Comparison of ENCODE assay signal across 1 cellular context in the genomic region with DNA sequence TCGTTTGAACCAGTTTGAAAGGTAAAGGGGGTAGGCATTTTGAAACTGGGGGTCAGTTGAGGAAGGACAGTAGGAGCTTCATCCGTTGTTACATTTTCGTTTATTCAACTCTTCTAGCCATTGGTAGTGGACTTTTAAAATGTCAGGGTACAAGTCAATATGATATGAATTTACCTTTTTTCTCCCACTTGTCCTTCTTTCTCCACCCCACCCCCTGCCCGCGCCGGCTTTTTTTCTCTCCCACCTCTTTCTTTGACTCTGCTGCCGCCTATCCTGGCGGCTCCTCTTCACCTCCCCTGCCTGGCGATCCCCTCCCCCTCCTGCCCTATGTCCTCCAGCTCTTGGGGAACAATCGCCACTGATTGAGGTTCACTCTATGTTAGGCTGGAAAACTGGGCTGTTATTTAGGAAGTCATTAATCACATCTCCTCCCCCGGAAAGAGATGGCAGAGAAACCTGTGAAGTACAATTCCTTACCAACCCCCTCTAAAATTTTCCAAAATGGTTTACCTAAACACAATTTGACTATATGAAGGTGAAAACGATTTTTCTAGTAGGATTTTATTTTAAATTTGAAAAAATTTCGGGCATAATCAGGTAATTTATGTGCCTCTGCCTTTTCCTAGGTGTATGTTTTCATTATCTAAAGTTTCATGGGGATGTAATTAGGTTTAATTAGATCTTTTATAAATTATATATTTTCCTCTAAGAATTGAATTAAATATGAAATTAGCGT.
TF ChIP-seq lines count a peak whose summit lies in the region.

No MANE protein-coding gene starts in this region.

TF ChIP-seq in K562, 482 proteins besides CTCF, POLR2A, EP300 and RAD21 (continued from another document and continues in another):
- TF ChIP-seq REST (CRISPR knock-in tag; IDR thresholded peaks at IDR 0.05; ENCODE audit: low read depth) (no peak), ZNF589 (CRISPR knock-in tag; IDR thresholded peaks at IDR 0.05; ENCODE audit: low read depth) (0 out of 2 replicates have a peak, but pooled peaks have one; percentile 24), ZC3H4 (CRISPR knock-in tag; IDR thresholded peaks at IDR 0.05; ENCODE audit: borderline replicate concordance) (no peak), BRF1 (IDR thresholded peaks at IDR 0.05; ENCODE audit: borderline replicate concordance, extremely low read depth, insufficient read length) (no peak), PRMT5 (CRISPR knock-in tag; IDR thresholded peaks at IDR 0.05) (no peak), MCM5 (IDR thresholded peaks at IDR 0.05; ENCODE audit: low read depth) (no peak), HNRNPLL (IDR thresholded peaks at IDR 0.05; ENCODE audit: low read depth, low read length, poor library complexity, severe bottlenecking) (no peak), ZNF398 (CRISPR knock-in tag; IDR thresholded peaks at IDR 0.05) (no peak), YY1 (IDR thresholded peaks at IDR 0.05; ENCODE audit: borderline replicate concordance in 1 of 3, control insufficient read depth in 1 of 3, extremely low read depth in 1 of 3, insufficient read depth in 3 of 3, insufficient read length in 1 of 3, insufficient replicate concordance in 2 of 3, low read depth in 1 of 3, low read length in 2 of 3) (peak in 2 of 3 experiments; percentile 24 to 75), ESRRA (IDR thresholded peaks at IDR 0.05; ENCODE audit: borderline replicate concordance, low read depth) (no peak), ARID4B (CRISPR knock-in tag; IDR thresholded peaks at IDR 0.05) (no peak), ARID3B (CRISPR knock-in tag; IDR thresholded peaks at IDR 0.05; ENCODE audit: borderline replicate concordance) (no peak), TSC22D4 (tag; IDR thresholded peaks at IDR 0.05) (no peak), ZNF263 (CRISPR knock-in tag; IDR thresholded peaks at IDR 0.05; ENCODE audit: borderline replicate concordance) (no peak), TAF9B (IDR thresholded peaks at IDR 0.05; ENCODE audit: partially characterized antibody) (peak; percentile 50), ZNF76 (CRISPR knock-in tag; IDR thresholded peaks at IDR 0.05; ENCODE audit: borderline replicate concordance) (no peak), DNMT1 (IDR thresholded peaks at IDR 0.05) (no peak), SRSF3 (IDR thresholded peaks at IDR 0.05; ENCODE audit: insufficient read depth, low read length) (no peak), SOX6 (IDR thresholded peaks at IDR 0.05) (peak; percentile 82), CBX2 (IDR thresholded peaks at IDR 0.05; ENCODE audit: insufficient read depth, low read length, poor library complexity, severe bottlenecking) (no peak), MAFG (tag; conservative IDR thresholded peaks at IDR 0.05) (no peak), SREBF1 (IDR thresholded peaks at IDR 0.05; ENCODE audit: borderline replicate concordance, low read depth, low read length) (no peak), ZNF830 (CRISPR knock-in tag; IDR thresholded peaks at IDR 0.05) (no peak), ELF4 (CRISPR knock-in tag; IDR thresholded peaks at IDR 0.05) (0 out of 2 replicates have a peak, but pooled peaks have one; percentile 19), BMI1 (IDR thresholded peaks at IDR 0.05; ENCODE audit: low read length) (no peak), MCM2 (IDR thresholded peaks at IDR 0.05; ENCODE audit: low read depth) (no peak), CBX1 (IDR thresholded peaks at IDR 0.05; ENCODE audit: low read depth) (no peak), GABPA (tag; conservative IDR thresholded peaks at IDR 0.05; ENCODE audit: low read depth) (0 out of 2 replicates have a peak, but pooled peaks have one; percentile 28), PKNOX1 (IDR thresholded peaks at IDR 0.05) (peak; percentile 83), NFE2L1 (tag; IDR thresholded peaks at IDR 0.05; ENCODE audit: borderline replicate concordance, low read depth) (no peak), NR2C1 (IDR thresholded peaks at IDR 0.05) (peak; percentile 41; the same call in 1 of the 2 replicates), NR2C1 (tag; IDR thresholded peaks at IDR 0.05) (no peak; the same call in 1 of the 2 replicates), TRIM24 (IDR thresholded peaks at IDR 0.05) (peak; percentile 47 to 61; a peak in 2 of 4 replicates), PHF8 (IDR thresholded peaks at IDR 0.05; ENCODE audit: borderline replicate concordance, low read length) (peak; percentile 23; the same call in 1 of the 2 replicates), HDAC3 (IDR thresholded peaks at IDR 0.05; ENCODE audit: borderline replicate concordance, partially characterized antibody) (peak; percentile 57), ZNF79 (CRISPR knock-in tag; IDR thresholded peaks at IDR 0.05; ENCODE audit: low read depth) (no peak), CREB3L1 (IDR thresholded peaks at IDR 0.05; ENCODE audit: borderline replicate concordance, low read depth) (no peak), PPARD (CRISPR knock-in tag; IDR thresholded peaks at IDR 0.05) (no peak), HLTF (IDR thresholded peaks at IDR 0.05) (no peak), BRD4 (IDR thresholded peaks at IDR 0.05) (no peak), HDAC1 (IDR thresholded peaks at IDR 0.05) (peak in 1 of 2 experiments; percentile 87; a peak in 2 of 4 replicates), HDAC8 (tag; IDR thresholded peaks at IDR 0.05) (no peak)
- TF ChIP-seq, protein P1, sequence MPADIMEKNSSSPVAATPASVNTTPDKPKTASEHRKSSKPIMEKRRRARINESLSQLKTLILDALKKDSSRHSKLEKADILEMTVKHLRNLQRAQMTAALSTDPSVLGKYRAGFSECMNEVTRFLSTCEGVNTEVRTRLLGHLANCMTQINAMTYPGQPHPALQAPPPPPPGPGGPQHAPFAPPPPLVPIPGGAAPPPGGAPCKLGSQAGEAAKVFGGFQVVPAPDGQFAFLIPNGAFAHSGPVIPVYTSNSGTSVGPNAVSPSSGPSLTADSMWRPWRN (IDR thresholded peaks at IDR 0.05; ENCODE audit: low read depth) = no peak
- TF ChIP-seq, protein P2, sequence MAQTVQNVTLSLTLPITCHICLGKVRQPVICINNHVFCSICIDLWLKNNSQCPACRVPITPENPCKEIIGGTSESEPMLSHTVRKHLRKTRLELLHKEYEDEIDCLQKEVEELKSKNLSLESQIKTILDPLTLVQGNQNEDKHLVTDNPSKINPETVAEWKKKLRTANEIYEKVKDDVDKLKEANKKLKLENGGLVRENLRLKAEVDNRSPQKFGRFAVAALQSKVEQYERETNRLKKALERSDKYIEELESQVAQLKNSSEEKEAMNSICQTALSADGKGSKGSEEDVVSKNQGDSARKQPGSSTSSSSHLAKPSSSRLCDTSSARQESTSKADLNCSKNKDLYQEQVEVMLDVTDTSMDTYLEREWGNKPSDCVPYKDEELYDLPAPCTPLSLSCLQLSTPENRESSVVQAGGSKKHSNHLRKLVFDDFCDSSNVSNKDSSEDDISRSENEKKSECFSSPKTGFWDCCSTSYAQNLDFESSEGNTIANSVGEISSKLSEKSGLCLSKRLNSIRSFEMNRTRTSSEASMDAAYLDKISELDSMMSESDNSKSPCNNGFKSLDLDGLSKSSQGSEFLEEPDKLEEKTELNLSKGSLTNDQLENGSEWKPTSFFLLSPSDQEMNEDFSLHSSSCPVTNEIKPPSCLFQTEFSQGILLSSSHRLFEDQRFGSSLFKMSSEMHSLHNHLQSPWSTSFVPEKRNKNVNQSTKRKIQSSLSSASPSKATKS (CRISPR knock-in tag; IDR thresholded peaks at IDR 0.05) = no peak
